In genomic region chr4:100981447-100982204, GRCh38 we compare ENCODE assay signal across 11 cellular contexts.
DNase-seq lines count a peak whose midpoint lies in the region; ATAC-seq, FAIRE-seq and TF ChIP-seq lines count a peak whose summit lies in the region.
"Had no signal": no experiment of that assay in that cellular context is flagged by ENCODE, and none has a peak within 500 bp of the region (broad histone marks: within the 10 kb centered on the region; RNA-seq: fewer than 3 reads in every experiment).

No MANE protein-coding gene starts in this region.

- no peaks in the 10 kb centered on the region for H3K27me3 ChIP-seq in lung (ENCODE audit: control insufficient read depth, insufficient read depth)
- no peaks in the 10 kb centered on the region; a peak in 3 of 5 replicates for H3K27me3 ChIP-seq in HepG2 (ENCODE audit: control insufficient read depth in 1 of 2, insufficient read depth in 2 of 2, low read length in 2 of 2)
- H3K27me3 ChIP-seq: BLaER1 had no signal

- no TSS peak for BruUV-seq in HepG2 (replicated peaks; lab: Mats Ljungman, UMichigan)

- H3K27ac Mint-ChIP-seq in nephron progenitor cell = no peak overlapping the region
- H3K27ac Mint-ChIP-seq: brain had no signal

- no peak for TF ChIP-seq RAD21 in HepG2 (CRISPR knock-in tag; IDR thresholded peaks at IDR 0.05)

- intact Hi-C loops in HepG2 (cut with micrococcal nuclease; ENCODE audit: unreplicated experiment) = no loop called here

- ATAC-seq in lung (ENCODE audit: insufficient read depth, low FRiP score) (peak; percentile 34), HepG2 (no peak)

- FAIRE-seq in HepG2 (lab: Jason Lieb, UNC) = no peak
- FAIRE-seq in GM19239 (lab: Jason Lieb, UNC) = no peak

- no peaks in the 10 kb centered on the region for H3K27me3 Mint-ChIP-seq in nephron progenitor cell (ENCODE audit: low read depth, poor library complexity)
- H3K27me3 Mint-ChIP-seq: brain had no signal

- TF ChIP-seq EP300 in HepG2 (IDR thresholded peaks at IDR 0.05; ENCODE audit: low read depth in 2 of 2, low read length in 2 of 2) (no peak), HepG2 (CRISPR knock-in tag; IDR thresholded peaks at IDR 0.05; ENCODE audit: borderline replicate concordance) (no peak)

- H4K20me1 ChIP-seq in HepG2 (ENCODE audit: insufficient read depth, low read length) = no peaks in the 10 kb centered on the region
- H4K20me1 ChIP-seq: BLaER1 had no signal

- TF ChIP-seq CTCF in AG04449 (IDR thresholded peaks at IDR 0.05; ENCODE audit: insufficient read depth, low read length, missing control alignments) (no peak), astrocyte of the spinal cord (IDR thresholded peaks at IDR 0.05; ENCODE audit: low read depth, low read length) (no peak), lung (IDR thresholded peaks at IDR 0.05; ENCODE audit: control extremely low read depth, extremely low read depth) (no peak), HepG2 (CRISPR knock-in tag; IDR thresholded peaks at IDR 0.05) (no peak), nephron progenitor cell (IDR thresholded peaks at IDR 0.05) (no peak)

- H3K4me1 ChIP-seq in lung (ENCODE audit: control insufficient read depth in 2 of 2, insufficient read depth in 2 of 2, low read length in 2 of 2) (no peaks in the 10 kb centered on the region), HepG2 (ENCODE audit: insufficient read depth, low read length) (peaks cover 9% of the 10 kb centered on the region; the same call in 1 of the 2 replicates)
- H3K4me1 ChIP-seq: BLaER1 had no signal

- CTCF ChIA-PET in AG04449 (lab: Yijun Ruan, JAX) = no interaction called here
- CTCF ChIA-PET in HepG2 (lab: Yijun Ruan, JAX; ENCODE audit: low intra/inter-chr PET ratio, low total read pairs) = no interaction called here

- 55 to 65% methylated on average over 5 of the region's 5 CpGs for WGBS in lung, 2 donors
- WGBS in HepG2 (ENCODE audit: low lambda C conversion rate) = 34% methylated on average over 4 of the region's 5 CpGs

- no peak overlapping the region for H3K4me2 ChIP-seq in HepG2 (ENCODE audit: low read depth, low read length)
- H3K4me2 ChIP-seq: BLaER1 had no signal

- no peak overlapping the region for H3K9ac ChIP-seq in HepG2 (ENCODE audit: insufficient read depth, low read depth, low read length)
- H3K9ac ChIP-seq: BLaER1 had no signal

- no peak for TF ChIP-seq POLR2A in HepG2 (IDR thresholded peaks at IDR 0.05; ENCODE audit: insufficient read depth in 1 of 2, low read depth in 2 of 2, low read length in 2 of 2)

- in situ Hi-C loops in KBM-7 (cut with MboI; ENCODE audit: low pct_unique_long_range_greater_than_20kb, low sequenced_read_pairs) = no loop called here
- in situ Hi-C loops in astrocyte of the spinal cord (cut with HindIII; ENCODE audit: low sequenced_read_pairs) = no loop called here
- in situ Hi-C loops in HepG2 (cut with HindIII; ENCODE audit: extremely low pct_ligation_motif_present, low pct_unique_long_range_greater_than_20kb) = no loop called here

- DNase-seq in AG04449 (ENCODE audit: low read depth, low spot score) (peak; percentile 24), KBM-7 (peak; percentile 69), astrocyte of the spinal cord (ENCODE audit: low read depth, low spot score) (peak; percentile 54), lung (ENCODE audit: low spot score) (no peak), HuH-7.5 (ENCODE audit: low spot score) (no peak), HepG2 (ENCODE audit: low spot score) (no peak), GM19239 (ENCODE audit: insufficient read length, low spot score) (no peak), nephron progenitor cell (no peak)

- H3K27ac ChIP-seq in lung (ENCODE audit: low read depth in 1 of 2, low read length in 1 of 2) (peak overlapping the region in 1 of 2 donors; percentile 31), HepG2 (ENCODE audit: extremely low read length, insufficient read depth, low read length) (no peak overlapping the region)
- H3K27ac ChIP-seq: BLaER1, SK-N-MC had no signal

- H3K79me2 ChIP-seq in HepG2 (ENCODE audit: insufficient read depth, low read length) = no peaks in the 10 kb centered on the region

- H3K4me3 ChIP-seq in AG04449 (ENCODE audit: low read depth, low read length) (no peak overlapping the region), astrocyte of the spinal cord (ENCODE audit: low read depth, low read length) (no peak overlapping the region), lung (no peak overlapping the region), HepG2 (replicated peaks in 1 of 3; ENCODE audit: insufficient read depth in 1 of 3, low read depth in 2 of 3, low read length in 3 of 3) (no peak overlapping the region)
- H3K4me3 ChIP-seq: BLaER1, SK-N-MC had no signal

- peaks cover 12% of the 10 kb centered on the region for H3K4me1 Mint-ChIP-seq in nephron progenitor cell

- H3K36me3 Mint-ChIP-seq in nephron progenitor cell (ENCODE audit: low read depth) = no peaks in the 10 kb centered on the region
- H3K36me3 Mint-ChIP-seq: brain had no signal

- H3K36me3 ChIP-seq in lung (ENCODE audit: control insufficient read depth in 2 of 2, insufficient read depth in 2 of 2, low read length in 2 of 2) (no peaks in the 10 kb centered on the region), HepG2 (replicated peaks in 1 of 2; ENCODE audit: control insufficient read depth in 1 of 2, insufficient read depth in 2 of 2, low read length in 2 of 2) (no peaks in the 10 kb centered on the region)
- H3K36me3 ChIP-seq: BLaER1 had no signal

- H3K9me3 Mint-ChIP-seq in nephron progenitor cell = no peaks in the 10 kb centered on the region

- H2AFZ ChIP-seq in HepG2 (ENCODE audit: low read length) = no peak overlapping the region

- no peak overlapping the region for H3K4me3 Mint-ChIP-seq in nephron progenitor cell
- H3K4me3 Mint-ChIP-seq: brain had no signal

- POLR2A ChIA-PET in AG04449 (lab: Yijun Ruan, JAX) (interaction anchor here (0.9 kb wide), 1 partner anchor 9 kb away, joined by 4 read pairs; no protein-coding TSS in a partner anchor), HepG2 (lab: Yijun Ruan, JAX) (no interaction called here)

- H3K9me3 ChIP-seq in lung (ENCODE audit: control insufficient read depth in 2 of 2, insufficient read depth in 1 of 2, low read length in 1 of 2) = no peaks in the 10 kb centered on the region
- H3K9me3 ChIP-seq in HepG2 (ENCODE audit: low read length) = no peaks in the 10 kb centered on the region
- H3K9me3 ChIP-seq: BLaER1 had no signal

TF ChIP-seq in HepG2, 621 proteins besides CTCF, POLR2A, EP300 and RAD21 (continues in another document):
- no peak for TF ChIP-seq ZNF263 (CRISPR knock-in tag; IDR thresholded peaks at IDR 0.05)
- no peak for TF ChIP-seq GMEB2 (CRISPR knock-in tag; IDR thresholded peaks at IDR 0.05; ENCODE audit: low read depth)
- no peak for TF ChIP-seq DPF2 (CRISPR knock-in tag; IDR thresholded peaks at IDR 0.05; ENCODE audit: borderline replicate concordance, low read depth)
- no peak for TF ChIP-seq NONO (IDR thresholded peaks at IDR 0.05)
- no peak for TF ChIP-seq NONO (CRISPR knock-in tag; conservative IDR thresholded peaks at IDR 0.05)
- TF ChIP-seq NR2F2 (IDR thresholded peaks at IDR 0.05; ENCODE audit: borderline replicate concordance, low read depth) = no peak
- no peak for TF ChIP-seq FUBP1 (CRISPR knock-in tag; IDR thresholded peaks at IDR 0.05; ENCODE audit: borderline replicate concordance)
- TF ChIP-seq KLF12 (CRISPR knock-in tag; IDR thresholded peaks at IDR 0.05; ENCODE audit: borderline replicate concordance) = no peak
- no peak for TF ChIP-seq HINFP (CRISPR knock-in tag; IDR thresholded peaks at IDR 0.05; ENCODE audit: low read depth)
- TF ChIP-seq SP2 (CRISPR knock-in tag; IDR thresholded peaks at IDR 0.05) = no peak
- TF ChIP-seq RBM22 (optimal IDR thresholded peaks at IDR 0.05; ENCODE audit: low read length) = no peak

Comparison
In these comparisons a context has a peak if more than half of its experiments do, and no peak if none do; other contexts are left out.
1. DNase-seq: peak in AG04449 (single experiment), KBM-7 (single experiment) and astrocyte of the spinal cord (single experiment); none in lung (single experiment), HuH-7.5 (single experiment), HepG2 (single experiment), GM19239 (single experiment) and nephron progenitor cell (single experiment).